ENCODE assay signal across 19 cellular contexts in the genomic region with DNA sequence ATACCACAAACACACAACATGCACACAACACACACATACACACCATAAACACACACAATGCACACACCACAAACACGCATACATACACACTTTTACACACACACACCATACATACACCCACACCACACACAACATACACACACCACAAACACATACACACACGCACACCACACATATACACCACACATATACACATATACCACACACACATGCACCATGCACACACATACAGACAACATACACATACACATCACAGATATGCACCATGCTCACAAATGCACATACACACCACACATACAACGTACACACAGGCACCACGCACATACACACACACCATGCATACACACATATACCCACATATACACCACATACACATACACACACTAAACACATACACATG. TPM values are rescaled to one million over a fixed set of nuclear protein-coding genes. Genes with fewer than 3 reads are reported as not detected.
"Had no signal": no experiment of that assay in that cellular context is flagged by ENCODE, and none has a peak within 500 bp of the region (broad histone marks: within the 10 kb centered on the region; RNA-seq: fewer than 3 reads in every experiment).

No MANE protein-coding gene starts in this region.

- ATAC-seq: heart left ventricle; naive thymus-derived CD4-positive, alpha-beta T cell; stimulated activated effector memory CD8-positive, alpha-beta T cell treated with anti-CD3 and anti-CD28 coated beads, Interleukin-12 subunit alpha, Interleukin-12 subunit beta, amount 100 ng/mL, for 72 hours; upper lobe of right lung had no signal

- H3K9me3 ChIP-seq: neutrophil, upper lobe of right lung, vagina had no signal

- FAIRE-seq: endothelial cell of umbilical vein, frontal cortex, small intestine had no signal

- H3K4me3 ChIP-seq: coronary artery, heart left ventricle, tibial artery, upper lobe of right lung, vagina had no signal

- DNase-seq: effector CD4-positive, alpha-beta T cell; endodermal cell; heart left ventricle; hippocampal formation; naive thymus-derived CD4-positive, alpha-beta T cell; nephron progenitor cell; small intestine; stimulated activated CD4-positive, alpha-beta T cell treated with anti-CD3 and anti-CD28 coated beads, Interleukin-4, amount 100 ng/mL, for 1 hour; stimulated activated CD8-positive, alpha-beta memory T cell treated with anti-CD3 and anti-CD28 coated beads, Interleukin-4, amount 100 ng/mL, for 48 hours; upper lobe of right lung had no signal

- H3K27ac ChIP-seq: coronary artery, heart left ventricle, neutrophil, tibial artery, upper lobe of right lung, vagina had no signal

- H3K36me3 ChIP-seq: heart left ventricle, neutrophil, tibial artery, upper lobe of right lung, vagina had no signal

- H3K27me3 ChIP-seq: upper lobe of right lung, vagina had no signal

RNA-seq across cellular contexts. Expression of a gene that starts 11.7 kb away (rescaled TPM):
- total RNA-seq: mesenteric fat pad had no signal

RNA-seq across cellular contexts. Expression of a gene that starts 36.4 kb away (rescaled TPM):
- total RNA-seq: frontal cortex; mononuclear cell; naive thymus-derived CD4-positive, alpha-beta T cell had no signal
- polyA plus RNA-seq: naive thymus-derived CD4-positive, alpha-beta T cell had no signal
